14 cellular contexts compared by ENCODE assay signal in genomic region chr11:46677991-46678740, GRCh38. TPM values are rescaled to one million over a fixed set of nuclear protein-coding genes. Genes with fewer than 3 reads are reported as not detected.
DNase-seq lines count a peak whose midpoint lies in the region; ATAC-seq and TF ChIP-seq lines count a peak whose summit lies in the region.
"Had no signal": no experiment of that assay in that cellular context is flagged by ENCODE, and none has a peak within 500 bp of the region (broad histone marks: within the 10 kb centered on the region; RNA-seq: fewer than 3 reads in every experiment).

No MANE protein-coding gene starts in this region.

- no peaks in the 10 kb centered on the region for H3K9me3 ChIP-seq in SK-N-SH
- H3K9me3 ChIP-seq: ovary had no signal

- CTCF ChIA-PET in SK-N-SH (lab: Yijun Ruan, JAX) = interaction anchor here (0.6 to 1.6 kb wide), 3 partner anchors 9 to 19 kb away, joined by 3 to 4 read pairs (median 3); no protein-coding TSS in a partner anchor

- no peaks in the 10 kb centered on the region for H3K9me2 ChIP-seq in SK-N-SH

- H3K27ac ChIP-seq in SK-N-SH (ENCODE audit: low read depth in 2 of 2, low read length in 1 of 2) = no peak overlapping the region
- H3K27ac ChIP-seq: ovary had no signal

- H3K9ac ChIP-seq in SK-N-SH = no peak overlapping the region

- TF ChIP-seq EP300 in SK-N-SH (IDR thresholded peaks at IDR 0.05; ENCODE audit: borderline replicate concordance in 1 of 2, low read depth in 1 of 2, low read length in 1 of 2) = no peak

- no peak overlapping the region for H3K4me2 ChIP-seq in SK-N-SH

- H2AFZ ChIP-seq in SK-N-SH (ENCODE audit: low read depth) = no peak overlapping the region

- no peak for TF ChIP-seq CTCF in SK-N-SH (IDR thresholded peaks at IDR 0.05)
- TF ChIP-seq CTCF in NB4 (IDR thresholded peaks at IDR 0.05; ENCODE audit: low read depth, low read length) = peak; percentile 11
- TF ChIP-seq CTCF in retinal pigment epithelial cell (conservative IDR thresholded peaks at IDR 0.05; ENCODE audit: low read depth, low read length) = peak; percentile 11

- no peak for TF ChIP-seq POLR2A in NB4 (IDR thresholded peaks at IDR 0.05; ENCODE audit: extremely low read depth, insufficient read length)

- in situ Hi-C loops in ACHN (cut with HindIII; ENCODE audit: low pct_ligation_motif_present, low pct_unique_long_range_greater_than_20kb, low sequenced_read_pairs) = no loop called here

- no peak for TF ChIP-seq RAD21 in SK-N-SH (IDR thresholded peaks at IDR 0.05; ENCODE audit: low read length)

- peak; percentile 8 for ATAC-seq in SK-N-SH treated with all-trans-retinoic acid at 6 μM for 48 hours
- no peak for ATAC-seq in HG03045 (IDR thresholded peaks at IDR 0.05; ENCODE audit: unreplicated experiment)

- POLR2A ChIA-PET in SK-N-SH (lab: Yijun Ruan, JAX) = interaction anchor here (0.9 kb wide), 1 partner anchor 29 kb away, joined by 4 read pairs; no protein-coding TSS in a partner anchor

- H4K20me1 ChIP-seq in SK-N-SH (ENCODE audit: insufficient read depth) = no peaks in the 10 kb centered on the region

- H3K27me3 ChIP-seq in SK-N-SH (ENCODE audit: insufficient read depth) = no peaks in the 10 kb centered on the region
- H3K27me3 ChIP-seq: ovary had no signal

- peaks cover 4% of the 10 kb centered on the region for H3F3A ChIP-seq in SK-N-SH (replicated peaks; ENCODE audit: insufficient read depth)

- H3K4me3 ChIP-seq in SK-N-SH (ENCODE audit: low read depth in 2 of 2, low read length in 1 of 2) = no peak overlapping the region
- no peak overlapping the region for H3K4me3 ChIP-seq in NB4 (ENCODE audit: low read depth, low read length)
- no peak overlapping the region for H3K4me3 ChIP-seq in retinal pigment epithelial cell (ENCODE audit: low read length)
- H3K4me3 ChIP-seq: ovary had no signal

- DNase-seq in SK-N-SH = no peak
- peak; percentile 48 for DNase-seq in NB4 (ENCODE audit: low read depth)
- peak; percentile 36 for DNase-seq in cerebellar cortex (ENCODE audit: low spot score)
- DNase-seq in retinal pigment epithelial cell (ENCODE audit: low read depth) = no peak
- DNase-seq in T-helper 9 cell = no peak
- DNase-seq in ACHN = no peak
- DNase-seq: activated CD8-positive, alpha-beta memory T cell treated with anti-CD3 and anti-CD28 coated beads, Interleukin-2, amount 50 U/mL, for 48 hours; kidney glomerular epithelial cell; NCI-H1105; NCI-H82; stimulated activated naive CD4-positive, alpha-beta T cell treated with Interleukin-2 at 50 U/mL for 16 hours had no signal

- 82% methylated on average over 8 of the region's 10 CpGs for WGBS in SK-N-SH (ENCODE audit: low lambda C conversion rate)

- H3K4me1 ChIP-seq in SK-N-SH (ENCODE audit: control insufficient read depth in 1 of 2, insufficient read depth in 2 of 2, low read depth in 1 of 2, low read length in 1 of 2) = peaks cover 0 to 15% of the 10 kb centered on the region in 2 experiments; a peak in 1 of 4 replicates

- H3K36me3 ChIP-seq in SK-N-SH (replicated peaks in 1 of 2; ENCODE audit: control insufficient read depth in 1 of 2, insufficient read depth in 2 of 2, low read length in 1 of 2) = peaks cover 9 to 52% of the 10 kb centered on the region in 2 experiments
- H3K36me3 ChIP-seq: ovary had no signal

- H3K79me2 ChIP-seq in SK-N-SH (ENCODE audit: insufficient read depth) = no peaks in the 10 kb centered on the region; the same call in 1 of the 2 replicates

TF ChIP-seq in SK-N-SH treated with all-trans-retinoic acid at 6 μM for 48 hours, 23 proteins besides CTCF, POLR2A, EP300 and RAD21 (continues in another document):
- TF ChIP-seq CSRNP3 (CRISPR knock-in tag; IDR thresholded peaks at IDR 0.05) (no peak), OSR1 (CRISPR knock-in tag; IDR thresholded peaks at IDR 0.05) (no peak), ESRRG (CRISPR knock-in tag; IDR thresholded peaks at IDR 0.05) (no peak), POU6F1 (CRISPR knock-in tag; IDR thresholded peaks at IDR 0.05; ENCODE audit: borderline replicate concordance, low read depth) (no peak)

TF ChIP-seq in SK-N-SH, 30 proteins besides CTCF, POLR2A, EP300 and RAD21:
- TF ChIP-seq RFX5 (IDR thresholded peaks at IDR 0.05; ENCODE audit: low read length) (no peak), USF1 (IDR thresholded peaks at IDR 0.05; ENCODE audit: borderline replicate concordance, low read depth) (no peak), POLR2AphosphoS5 (IDR thresholded peaks at IDR 0.05; ENCODE audit: low read depth, low read length) (no peak), ELF1 (IDR thresholded peaks at IDR 0.05) (no peak), EZH2phosphoT487 (IDR thresholded peaks at IDR 0.05; ENCODE audit: borderline replicate concordance, low read depth) (no peak), SMC3 (IDR thresholded peaks at IDR 0.05; ENCODE audit: low read depth, low read length) (no peak), RXRA (IDR thresholded peaks at IDR 0.05; ENCODE audit: borderline replicate concordance, low read depth) (no peak), TEAD4 (IDR thresholded peaks at IDR 0.05; ENCODE audit: borderline replicate concordance, insufficient read depth) (no peak), PBX3 (IDR thresholded peaks at IDR 0.05) (no peak)

RNA-seq across cellular contexts. Expression of gene ARHGAP1, which starts 22.3 kb away (rescaled TPM):
- polyA plus RNA-seq in SK-N-SH (2012; rRNA removed) = 21.3 and 27.1 TPM in 2 replicates
- polyA plus RNA-seq in SK-N-SH (2012; cell fraction: cytosol; rRNA removed) = 15.1 and 19.6 TPM in 2 replicates
- 40.7 and 43.0 TPM in 2 replicates for polyA plus RNA-seq in SK-N-SH (2012; cell fraction: nucleus; rRNA removed)

RNA-seq across cellular contexts. Expression of gene ZNF408, which starts 22.7 kb away (rescaled TPM):
- 5.9 and 7.1 TPM in 2 replicates for polyA plus RNA-seq in SK-N-SH (2012; rRNA removed)
- polyA plus RNA-seq in SK-N-SH (2012; cell fraction: cytosol; rRNA removed) = 3.7 and 5.4 TPM in 2 replicates
- polyA plus RNA-seq in SK-N-SH (2012; cell fraction: nucleus; rRNA removed) = 19.3 and 23.1 TPM in 2 replicates

RNA-seq across cellular contexts. Expression of gene F2, which starts 40.8 kb away (rescaled TPM):
- polyA plus RNA-seq in SK-N-SH (2012; rRNA removed) = 0.07 TPM in 1 of 2 replicates, not detected in the other
- not detected in 2 replicates for polyA plus RNA-seq in SK-N-SH (2012; cell fraction: cytosol; rRNA removed)
- 0.04 TPM in 1 of 2 replicates, not detected in the other for polyA plus RNA-seq in SK-N-SH (2012; cell fraction: nucleus; rRNA removed)

Comparison
In these comparisons a context has a peak if more than half of its experiments do, and no peak if none do; other contexts are left out.
1. DNase-seq: peak in NB4 (single experiment) and cerebellar cortex (single experiment); none in SK-N-SH (single experiment), retinal pigment epithelial cell (single experiment), T-helper 9 cell (single experiment) and ACHN (single experiment).